In the genomic region with DNA sequence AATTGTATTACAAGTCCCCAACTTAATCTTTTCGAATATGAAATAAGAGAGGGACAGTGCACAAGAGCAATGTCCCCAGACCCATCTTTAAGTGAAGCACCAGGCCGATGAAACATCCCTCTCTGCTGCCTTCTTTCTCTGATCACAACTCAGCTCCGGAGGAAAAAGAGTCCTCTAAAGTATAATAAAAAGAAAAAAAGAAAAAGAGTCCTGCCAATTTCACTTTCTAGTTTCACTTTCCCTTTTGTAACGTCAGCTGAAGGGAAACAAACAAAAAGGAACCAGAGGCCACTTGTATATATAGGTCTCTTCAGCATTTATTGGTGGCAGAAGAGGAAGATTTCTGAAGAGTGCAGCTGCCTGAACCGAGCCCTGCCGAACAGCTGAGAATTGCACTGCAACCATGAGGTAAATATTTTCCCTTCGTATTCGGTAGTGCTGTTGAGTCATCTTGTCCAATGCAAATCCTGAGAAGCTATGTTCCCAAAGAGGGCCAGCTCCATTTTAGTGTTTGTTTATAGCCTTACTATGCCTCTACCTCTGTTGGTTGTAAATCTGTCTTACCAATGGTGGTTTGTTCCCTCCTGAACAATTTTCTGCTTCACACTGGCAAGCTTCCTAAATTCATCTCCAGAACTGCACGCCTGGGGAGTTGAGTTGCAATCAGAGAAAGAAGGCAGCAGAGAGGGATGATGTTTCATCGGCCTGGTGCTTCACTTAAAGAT, we compare ENCODE assay signal across 8 cellular contexts. TPM values are rescaled to one million over a fixed set of nuclear protein-coding genes. Genes with fewer than 3 reads are reported as not detected.
DNase-seq lines count a peak whose midpoint lies in the region; ATAC-seq and TF ChIP-seq lines count a peak whose summit lies in the region.

A gene with protein sequence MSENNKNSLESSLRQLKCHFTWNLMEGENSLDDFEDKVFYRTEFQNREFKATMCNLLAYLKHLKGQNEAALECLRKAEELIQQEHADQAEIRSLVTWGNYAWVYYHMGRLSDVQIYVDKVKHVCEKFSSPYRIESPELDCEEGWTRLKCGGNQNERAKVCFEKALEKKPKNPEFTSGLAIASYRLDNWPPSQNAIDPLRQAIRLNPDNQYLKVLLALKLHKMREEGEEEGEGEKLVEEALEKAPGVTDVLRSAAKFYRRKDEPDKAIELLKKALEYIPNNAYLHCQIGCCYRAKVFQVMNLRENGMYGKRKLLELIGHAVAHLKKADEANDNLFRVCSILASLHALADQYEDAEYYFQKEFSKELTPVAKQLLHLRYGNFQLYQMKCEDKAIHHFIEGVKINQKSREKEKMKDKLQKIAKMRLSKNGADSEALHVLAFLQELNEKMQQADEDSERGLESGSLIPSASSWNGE (plus strand): TSS at position 326 of the 725 bp plus-strand sequence. CDS start 78 bp downstream, at position 404.

- DNase-seq in DMS153 (lab: John Stamatoyannopoulos, UW) (peak; percentile 55), Peyer's patch (peak; percentile 54 to 71 (median 59)), amniotic epithelial cell (ENCODE audit: low read depth) (peak; percentile 78), right cardiac atrium (peak in 1 of 3 donors; percentile 55), skeletal muscle cell (ENCODE audit: low read depth) (peak; percentile 67), NCI-H446 (lab: John Stamatoyannopoulos, UW) (no peak)

- 2% methylated on average over 10 of the region's 10 CpGs for WGBS in right cardiac atrium

- intact Hi-C loops in right cardiac atrium (cut with DNase I), result no loop called here

- ATAC-seq in GM19397 (IDR thresholded peaks at IDR 0.05; ENCODE audit: unreplicated experiment) (peak; percentile 67), HG03469 (IDR thresholded peaks at IDR 0.05; ENCODE audit: unreplicated experiment) (peak; percentile 57), right cardiac atrium (peak; percentile 78 to 80)

- peak; percentile 65 to 66 for TF ChIP-seq POLR2A in Peyer's patch (IDR thresholded peaks at IDR 0.05)

- H3K9me3 ChIP-seq in Peyer's patch (no peaks in the 10 kb centered on the region), right cardiac atrium (ENCODE audit: control insufficient read depth, low read length) (no peaks in the 10 kb centered on the region)

- H3K4me3 ChIP-seq in Peyer's patch, result peak within 1 kb of the TSS; percentile 41 to 73 (median 52)
- H3K4me3 ChIP-seq in right cardiac atrium (ENCODE audit: low read length), result peak within 1 kb of the TSS; percentile 77
- peak within 1 kb of the TSS; percentile 42 for H3K4me3 ChIP-seq in skeletal muscle cell (ENCODE audit: low read depth, low read length)

- H3K4me1 ChIP-seq in Peyer's patch (peaks cover 0 to 29% (median 2%) of the 10 kb centered on the region in 4 donors), right cardiac atrium (ENCODE audit: control insufficient read depth, insufficient read depth, low read length) (peaks cover 3% of the 10 kb centered on the region)

- peak within 1 kb of the TSS; percentile 83 to 92 (median 88) for H3K27ac ChIP-seq in Peyer's patch
- peak within 1 kb of the TSS; percentile 98 for H3K27ac ChIP-seq in right cardiac atrium (ENCODE audit: low read length)

- peak in 1 of 6 experiments; percentile 11 for TF ChIP-seq CTCF in Peyer's patch (IDR thresholded peaks at IDR 0.05)

- peaks cover 0 to 13% (median 0%) of the 10 kb centered on the region in 3 donors for H3K36me3 ChIP-seq in Peyer's patch

- H3K27me3 ChIP-seq in Peyer's patch (no peaks in the 10 kb centered on the region), right cardiac atrium (ENCODE audit: control insufficient read depth, insufficient read depth) (no peaks in the 10 kb centered on the region)

RNA-seq across cellular contexts. Expression of the gene that starts here (rescaled TPM):
- total RNA-seq in Peyer's patch (10 to 100 TPM in 1 of 4 donors, 1 to 10 TPM in 3; 3.3 to 10.9 (median 4.7) TPM), right cardiac atrium (1 to 10 TPM; 3.2 to 8.7 (median 6.6) TPM)
- polyA plus RNA-seq in right cardiac atrium, result 4.2 TPM

Comparison
In these comparisons a context has a peak if more than half of its experiments do, and no peak if none do; other contexts are left out.
1. DNase-seq: peak in DMS153 (single experiment), Peyer's patch (3 of 3), amniotic epithelial cell (single experiment) and skeletal muscle cell (single experiment); none in NCI-H446 (0 of 2).
2. Peak in every context shown above with its lines, with median percentiles within 50 percentile points of each other: ATAC-seq and H3K4me3 ChIP-seq.